25 cellular contexts compared by ENCODE assay signal in genomic region chr14:31307618-31308017, GRCh38.
"Had no signal": no experiment of that assay in that cellular context is flagged by ENCODE, and none has a peak within 500 bp of the region (broad histone marks: within the 10 kb centered on the region; RNA-seq: fewer than 3 reads in every experiment).

No MANE protein-coding gene starts in this region.

- DNase-seq: dermis blood vessel endothelial cell; effector memory CD4-positive, alpha-beta T cell; glutamatergic neuron; heart right ventricle; hypothalamus; immature natural killer cell; islet precursor cell; kidney glomerular epithelial cell; left ventricle myocardium superior; lower lobe of right lung; naive thymus-derived CD8-positive, alpha-beta T cell; nephron progenitor cell; nucleus accumbens; stimulated activated CD4-positive, alpha-beta T cell treated with anti-CD3 and anti-CD28 coated beads, Interleukin-12 subunit alpha, Interleukin-12 subunit beta, amount 100 ng/mL, for 4 hours; stimulated activated CD4-positive, alpha-beta T cell treated with anti-CD3 and anti-CD28 coated beads, Interleukin-1b, Interleukin-23, amount 100 ng/mL, for 48 hours; stimulated activated CD4-positive, alpha-beta T cell treated with anti-CD3 and anti-CD28 coated beads, Interleukin-4, amount 100 ng/mL, for 24 hours; stimulated activated naive CD4-positive, alpha-beta T cell treated with Interleukin-2 at 50 U/mL for 16 hours; stomach; thyroid gland; trophoblast cell had no signal

- ATAC-seq: foreskin keratinocyte; gastroesophageal sphincter; heart right ventricle; left ventricle myocardium superior; naive thymus-derived CD8-positive, alpha-beta T cell; sciatic nerve; stimulated activated effector memory CD8-positive, alpha-beta T cell treated with anti-CD3 and anti-CD28 coated beads, Interleukin-12 subunit alpha, Interleukin-12 subunit beta, amount 100 ng/mL, for 72 hours had no signal

- FAIRE-seq: endothelial cell of umbilical vein had no signal

- H3K4me3 Mint-ChIP-seq: immature natural killer cell; naive thymus-derived CD8-positive, alpha-beta T cell; nephron progenitor cell; stimulated activated effector memory CD8-positive, alpha-beta T cell treated with anti-CD3 and anti-CD28 coated beads, Interleukin-12 subunit alpha, Interleukin-12 subunit beta, amount 100 ng/mL, for 72 hours had no signal

- H3K4me1 Mint-ChIP-seq: immature natural killer cell; naive thymus-derived CD8-positive, alpha-beta T cell; nephron progenitor cell; stimulated activated effector memory CD8-positive, alpha-beta T cell treated with anti-CD3 and anti-CD28 coated beads, Interleukin-12 subunit alpha, Interleukin-12 subunit beta, amount 100 ng/mL, for 72 hours had no signal

- H3K27me3 Mint-ChIP-seq: naive thymus-derived CD8-positive, alpha-beta T cell had no signal

- H3K27ac Mint-ChIP-seq: immature natural killer cell; naive thymus-derived CD8-positive, alpha-beta T cell; nephron progenitor cell; stimulated activated effector memory CD8-positive, alpha-beta T cell treated with anti-CD3 and anti-CD28 coated beads, Interleukin-12 subunit alpha, Interleukin-12 subunit beta, amount 100 ng/mL, for 72 hours had no signal

- H3K9me3 Mint-ChIP-seq: immature natural killer cell; naive thymus-derived CD8-positive, alpha-beta T cell; nephron progenitor cell; stimulated activated effector memory CD8-positive, alpha-beta T cell treated with anti-CD3 and anti-CD28 coated beads, Interleukin-12 subunit alpha, Interleukin-12 subunit beta, amount 100 ng/mL, for 72 hours had no signal
